21 cellular contexts compared by ENCODE assay signal in genomic region chr11:90088731-90089130, GRCh38. TPM values are rescaled to one million over a fixed set of nuclear protein-coding genes. Genes with fewer than 3 reads are reported as not detected.
"Had no signal": no experiment of that assay in that cellular context is flagged by ENCODE, and none has a peak within 500 bp of the region (broad histone marks: within the 10 kb centered on the region; RNA-seq: fewer than 3 reads in every experiment).

No MANE protein-coding gene starts in this region.

RNA-seq across cellular contexts. Expression of gene UBTFL1, which starts 3.0 kb away (rescaled TPM):
- total RNA-seq: activated naive CD4-positive, alpha-beta T cell treated with anti-CD3 and anti-CD28 coated beads for 36 hours; activated naive CD4-positive, alpha-beta T cell treated with anti-CD3 and anti-CD28 coated beads, Interleukin-2, amount 50 U/mL, for 72 hours; activated naive CD8-positive, alpha-beta T cell treated with anti-CD3 and anti-CD28 coated beads for 36 hours; activated naive CD8-positive, alpha-beta T cell treated with anti-CD3 and anti-CD28 coated beads, Interleukin-2, amount 10 ng/mL, durations not matched to agents 7 days and 5 days; activated T-cell treated with anti-CD3 and anti-CD28 coated beads, Interleukin-2, amount 50 U/mL, for 4 hours; activated T-cell treated with anti-CD3 and anti-CD28 coated beads, Interleukin-2, amount 50 U/mL, for 72 hours; activated T-helper 1 cell treated with anti-CD3 and anti-CD28 coated beads, Interleukin-12 subunit alpha, Interleukin-12 subunit beta, Interleukin-2, Interleukin-4 antibody, amounts not matched to agents 30 ng/mL and 10 ng/mL and 1 ng/mL, durations not matched to agents 14 hours and 24 hours and 36 hours; activated T-helper 17 cell treated with anti-CD3 and anti-CD28 coated beads, Interleukin-2, amount 50 U/mL, for 72 hours; activated T-helper 2 cell treated with anti-CD3 and anti-CD28 coated beads, Interferon-gamma antibody, Interleukin-2, Interleukin-4, amounts not matched to agents 10 μg/mL and 5 μg/mL and 100 μg/mL, durations not matched to agents 14 hours and 24 hours and 36 hours; adrenal gland; aorta; ascending aorta; astrocyte; body of pancreas; breast epithelium; bronchial epithelial cell; cardiac muscle cell; cardiac septum; cerebellum; chondrocyte had no signal
- polyA plus RNA-seq: adipose tissue, adrenal gland, aorta, cardiac muscle cell had no signal

RNA-seq across cellular contexts. Expression of gene NAALAD2, which starts 45.7 kb away (rescaled TPM):
- total RNA-seq: activated naive CD4-positive, alpha-beta T cell treated with anti-CD3 and anti-CD28 coated beads for 36 hours; activated naive CD4-positive, alpha-beta T cell treated with anti-CD3 and anti-CD28 coated beads, Interleukin-2, amount 50 U/mL, for 72 hours; activated naive CD8-positive, alpha-beta T cell treated with anti-CD3 and anti-CD28 coated beads for 36 hours; activated naive CD8-positive, alpha-beta T cell treated with anti-CD3 and anti-CD28 coated beads, Interleukin-2, amount 10 ng/mL, durations not matched to agents 7 days and 5 days; activated T-cell treated with anti-CD3 and anti-CD28 coated beads, Interleukin-2, amount 50 U/mL, for 4 hours; activated T-cell treated with anti-CD3 and anti-CD28 coated beads, Interleukin-2, amount 50 U/mL, for 72 hours; activated T-helper 1 cell treated with anti-CD3 and anti-CD28 coated beads, Interleukin-12 subunit alpha, Interleukin-12 subunit beta, Interleukin-2, Interleukin-4 antibody, amounts not matched to agents 30 ng/mL and 10 ng/mL and 1 ng/mL, durations not matched to agents 14 hours and 24 hours and 36 hours; activated T-helper 17 cell treated with anti-CD3 and anti-CD28 coated beads, Interleukin-2, amount 50 U/mL, for 72 hours; activated T-helper 2 cell treated with anti-CD3 and anti-CD28 coated beads, Interferon-gamma antibody, Interleukin-2, Interleukin-4, amounts not matched to agents 10 μg/mL and 5 μg/mL and 100 μg/mL, durations not matched to agents 14 hours and 24 hours and 36 hours; ascending aorta; bronchial epithelial cell had no signal

RNA-seq across cellular contexts. Expression of gene TRIM49C, which starts 57.8 kb away (rescaled TPM):
- total RNA-seq: activated naive CD4-positive, alpha-beta T cell treated with anti-CD3 and anti-CD28 coated beads for 36 hours; activated naive CD4-positive, alpha-beta T cell treated with anti-CD3 and anti-CD28 coated beads, Interleukin-2, amount 50 U/mL, for 72 hours; activated naive CD8-positive, alpha-beta T cell treated with anti-CD3 and anti-CD28 coated beads for 36 hours; activated naive CD8-positive, alpha-beta T cell treated with anti-CD3 and anti-CD28 coated beads, Interleukin-2, amount 10 ng/mL, durations not matched to agents 7 days and 5 days; activated T-cell treated with anti-CD3 and anti-CD28 coated beads, Interleukin-2, amount 50 U/mL, for 4 hours; activated T-cell treated with anti-CD3 and anti-CD28 coated beads, Interleukin-2, amount 50 U/mL, for 72 hours; activated T-helper 1 cell treated with anti-CD3 and anti-CD28 coated beads, Interleukin-12 subunit alpha, Interleukin-12 subunit beta, Interleukin-2, Interleukin-4 antibody, amounts not matched to agents 30 ng/mL and 10 ng/mL and 1 ng/mL, durations not matched to agents 14 hours and 24 hours and 36 hours; activated T-helper 17 cell treated with anti-CD3 and anti-CD28 coated beads, Interleukin-2, amount 50 U/mL, for 72 hours; activated T-helper 2 cell treated with anti-CD3 and anti-CD28 coated beads, Interferon-gamma antibody, Interleukin-2, Interleukin-4, amounts not matched to agents 10 μg/mL and 5 μg/mL and 100 μg/mL, durations not matched to agents 14 hours and 24 hours and 36 hours; adrenal gland; aorta; ascending aorta; body of pancreas; breast epithelium; bronchial epithelial cell; cardiac muscle cell; cardiac septum; cerebellum; chondrocyte had no signal
- polyA plus RNA-seq: adipose tissue, adrenal gland, aorta, cardiac muscle cell had no signal
